ENCODE assay signal across 12 cellular contexts in genomic region chr4:1467581-1468458, GRCh38.
DNase-seq lines count a peak whose midpoint lies in the region; TF ChIP-seq lines count a peak whose summit lies in the region.
"Had no signal": no experiment of that assay in that cellular context is flagged by ENCODE, and none has a peak within 500 bp of the region (broad histone marks: within the 10 kb centered on the region; RNA-seq: fewer than 3 reads in every experiment).

No MANE protein-coding gene starts in this region.

- H3K56ac ChIP-seq in H9 (ENCODE audit: insufficient read length, low read depth, low read length), result no peak overlapping the region

- H3K27ac Mint-ChIP-seq in H9 (no peak overlapping the region), endothelial cell (ENCODE audit: unreplicated experiment) (peak overlapping the region; percentile 34)
- H3K27ac Mint-ChIP-seq: CD4-positive, alpha-beta T cell had no signal

- no peak overlapping the region for H3K18ac ChIP-seq in H9 (ENCODE audit: insufficient read length, low read depth, low read length)

- peaks cover 3% of the 10 kb centered on the region for H3K27me3 Mint-ChIP-seq in H9 (ENCODE audit: low read depth)
- peaks cover 12% of the 10 kb centered on the region for H3K27me3 Mint-ChIP-seq in endothelial cell (ENCODE audit: unreplicated experiment)

- H4K91ac ChIP-seq in H9 (ENCODE audit: insufficient read length, low read depth, low read length), result no peak overlapping the region

- WGBS in H9 (ENCODE audit: extremely low coverage, insufficient read length, low lambda C conversion rate), result 100% methylated on average over 4 of the region's 6 CpGs

- H3K27ac ChIP-seq in H9 (ENCODE audit: insufficient read length, low read depth, low read length) (no peak overlapping the region), HEK293 (ENCODE audit: extremely low read depth, low read depth, low read length) (no peak overlapping the region), osteoblast (ENCODE audit: low read depth, low read length) (no peak overlapping the region)
- H3K27ac ChIP-seq: GM23248 had no signal

- no peaks in the 10 kb centered on the region for H3K79me1 ChIP-seq in H9 (ENCODE audit: insufficient read depth, low read depth, low read length, poor library complexity, severe bottlenecking)

- H3K4me1 ChIP-seq in H9 (ENCODE audit: insufficient read depth, low read length), result no peaks in the 10 kb centered on the region
- H3K4me1 ChIP-seq in HEK293 (ENCODE audit: control insufficient read depth, insufficient read depth, low read length), result no peaks in the 10 kb centered on the region
- no peaks in the 10 kb centered on the region for H3K4me1 ChIP-seq in osteoblast (ENCODE audit: insufficient read depth, low read length)
- H3K4me1 ChIP-seq: BE2C, Caco-2 had no signal

- H3K79me2 ChIP-seq in H9 (ENCODE audit: insufficient read depth, low read length), result no peaks in the 10 kb centered on the region
- H3K79me2 ChIP-seq in osteoblast (ENCODE audit: insufficient read depth, low read length), result no peaks in the 10 kb centered on the region

- no peaks in the 10 kb centered on the region for H3K36me3 ChIP-seq in HEK293 (ENCODE audit: control insufficient read depth in 2 of 2, insufficient read depth in 1 of 2, low read length in 2 of 2)
- H3K36me3 ChIP-seq in osteoblast (ENCODE audit: insufficient read depth, low read length), result no peaks in the 10 kb centered on the region
- H3K36me3 ChIP-seq: BE2C had no signal

- no peak overlapping the region for H2BK5ac ChIP-seq in H9 (ENCODE audit: insufficient read length, low read length)

- TF ChIP-seq CTCF in H9 (conservative IDR thresholded peaks at IDR 0.05), result no peak
- no peak for TF ChIP-seq CTCF in HEK293 (tag by site-specific recombination; IDR thresholded peaks at IDR 0.05)
- TF ChIP-seq CTCF in endothelial cell (IDR thresholded peaks at IDR 0.05; ENCODE audit: unreplicated experiment), result no peak
- no peak for TF ChIP-seq CTCF in osteoblast (IDR thresholded peaks at IDR 0.05; ENCODE audit: extremely low read depth, low read depth, low read length)

- H2BK12ac ChIP-seq in H9 (ENCODE audit: insufficient read length, low read depth, low read length), result no peak overlapping the region

- H3K4me2 ChIP-seq in H9 (ENCODE audit: insufficient read depth, insufficient read length, low read length) (no peak overlapping the region), osteoblast (ENCODE audit: insufficient read depth, low read length) (no peak overlapping the region)

- H3K4me3 Mint-ChIP-seq in H9, result no peak overlapping the region; a peak in 1 of 5 replicates
- H3K4me3 Mint-ChIP-seq in endothelial cell (ENCODE audit: unreplicated experiment), result peak overlapping the region; percentile 32
- H3K4me3 Mint-ChIP-seq: CD4-positive, alpha-beta T cell had no signal

- no peak overlapping the region for H3K9ac ChIP-seq in H9 (ENCODE audit: extremely low read depth, insufficient read length, low read length)
- H3K9ac ChIP-seq: GM23248 had no signal

- H3K9me3 ChIP-seq in H9 (ENCODE audit: control insufficient read depth, low read depth, low read length) (no peaks in the 10 kb centered on the region), HEK293 (ENCODE audit: control insufficient read depth, insufficient read depth, low read depth, low read length) (no peaks in the 10 kb centered on the region), osteoblast (ENCODE audit: low read depth, low read length) (no peaks in the 10 kb centered on the region)
- H3K9me3 ChIP-seq: BE2C, Caco-2 had no signal

- H4K8ac ChIP-seq in H9 (replicated peaks; ENCODE audit: insufficient read length, low read depth, low read length), result peak overlapping the region; percentile 7

- H2BK20ac ChIP-seq in H9 (ENCODE audit: low read depth, low read length, poor library complexity, severe bottlenecking), result no peak overlapping the region

- no peak overlapping the region for H2BK15ac ChIP-seq in H9 (ENCODE audit: low read depth, low read length)

- H4K20me1 ChIP-seq in H9 (ENCODE audit: control insufficient read depth, insufficient read depth, insufficient read length) (no peaks in the 10 kb centered on the region), osteoblast (ENCODE audit: insufficient read depth, low read length) (no peaks in the 10 kb centered on the region)

- H2AFZ ChIP-seq in H9 (ENCODE audit: low read length) (no peak overlapping the region), osteoblast (ENCODE audit: low read length) (no peak overlapping the region)
- H2AFZ ChIP-seq: GM23248 had no signal

- no peak overlapping the region for H2AK5ac ChIP-seq in H9 (ENCODE audit: insufficient read length, low read length)

- peaks cover 12% of the 10 kb centered on the region in 2 experiments for H3K9me3 Mint-ChIP-seq in H9
- peaks cover 6% of the 10 kb centered on the region for H3K9me3 Mint-ChIP-seq in endothelial cell (ENCODE audit: unreplicated experiment)

- H3K4me1 Mint-ChIP-seq in H9, result no peaks in the 10 kb centered on the region
- no peaks in the 10 kb centered on the region for H3K4me1 Mint-ChIP-seq in endothelial cell (ENCODE audit: unreplicated experiment)

- POLR2A ChIA-PET in HEK293 (lab: Yijun Ruan, JAX), result no interaction called here

- CTCF ChIA-PET in HEK293 (lab: Yijun Ruan, JAX), result no interaction called here

- no peak overlapping the region for H3K14ac ChIP-seq in H9 (ENCODE audit: insufficient read depth, low read length)

- no peak overlapping the region for H3K4ac ChIP-seq in H9 (ENCODE audit: low read depth, low read length)

- no peak overlapping the region for H4K5ac ChIP-seq in H9 (ENCODE audit: insufficient read length, low read depth, low read length)

- no peaks in the 10 kb centered on the region for H3K23me2 ChIP-seq in H9 (ENCODE audit: insufficient read length, low read depth, low read length, poor library complexity, severe bottlenecking)

- H3K23ac ChIP-seq in H9 (ENCODE audit: insufficient read length, low read depth, low read length), result no peak overlapping the region

- H2BK120ac ChIP-seq in H9 (ENCODE audit: low read depth, low read length, poor library complexity, severe bottlenecking), result no peak overlapping the region

- H3K4me3 ChIP-seq in HEK293 (ENCODE audit: low read depth, low read length) (no peak overlapping the region), osteoblast (ENCODE audit: insufficient read depth, low read length) (no peak overlapping the region)
- H3K4me3 ChIP-seq: GM23248 had no signal

- H3T11ph ChIP-seq in H9 (ENCODE audit: low read length), result no peak overlapping the region

- H3K36me3 Mint-ChIP-seq in H9 (ENCODE audit: insufficient read depth in 1 of 3, low read depth in 3 of 3) (peaks cover 9 to 10% (median 9%) of the 10 kb centered on the region in 3 experiments), endothelial cell (ENCODE audit: low read depth, unreplicated experiment) (peaks cover 13% of the 10 kb centered on the region)

- H3K27me3 ChIP-seq in H9 (ENCODE audit: insufficient read depth, low read length) (peaks cover 4% of the 10 kb centered on the region; the same call in 1 of the 2 replicates), osteoblast (ENCODE audit: insufficient read depth, low read length) (peaks cover 22% of the 10 kb centered on the region)

- DNase-seq in H9 (no peak), endothelial cell (ENCODE audit: low spot score) (no peak), osteoblast (ENCODE audit: insufficient read length, low spot score, missing footprints) (peak; percentile 49), NCI-H345 (lab: John Stamatoyannopoulos, UW) (no peak)
- DNase-seq in central memory CD4-positive, alpha-beta T cell, result no peak
- DNase-seq: ACHN; BE2C; C1 segment of cervical spinal cord; Caco-2; CD4-positive, alpha-beta T cell; GM23248 had no signal

TF ChIP-seq in HEK293, 187 proteins besides CTCF, POLR2A, EP300 and RAD21 (continues in another document):
- TF ChIP-seq MEIS1 (CRISPR knock-in tag; IDR thresholded peaks at IDR 0.05; ENCODE audit: borderline replicate concordance) (no peak), SALL2 (tag by site-specific recombination; IDR thresholded peaks at IDR 0.05; ENCODE audit: borderline replicate concordance) (peak; percentile 9; the same call in 1 of the 2 replicates), ZNF629 (tag by site-specific recombination; IDR thresholded peaks at IDR 0.05) (no peak), ZNF16 (tag by site-specific recombination; IDR thresholded peaks at IDR 0.05; ENCODE audit: low read depth) (no peak), ZNF513 (tag by site-specific recombination; IDR thresholded peaks at IDR 0.05) (peak; percentile 97), ZNF488 (tag by site-specific recombination; IDR thresholded peaks at IDR 0.05) (no peak), ZNF184 (tag by site-specific recombination; IDR thresholded peaks at IDR 0.05) (no peak), ZNF707 (tag by site-specific recombination; IDR thresholded peaks at IDR 0.05) (0 out of 2 replicates have a peak, but pooled peaks have one; percentile 6)
